In genomic region chr4:80252953-80253352, GRCh38 we compare ENCODE assay signal across 27 cellular contexts. TPM values are rescaled to one million over a fixed set of nuclear protein-coding genes. Genes with fewer than 3 reads are reported as not detected.
"Had no signal": no experiment of that assay in that cellular context is flagged by ENCODE, and none has a peak within 500 bp of the region (broad histone marks: within the 10 kb centered on the region; RNA-seq: fewer than 3 reads in every experiment).

No MANE protein-coding gene starts in this region.

- H3K4me3 Mint-ChIP-seq: activated CD4-positive, alpha-beta T cell treated with anti-CD3 and anti-CD28 coated beads, Interleukin-2, amount 10 ng/mL, durations not matched to agents 24 days and 14 days; activated CD8-positive, alpha-beta T cell treated with anti-CD3 and anti-CD28 coated beads for 36 hours; activated naive CD4-positive, alpha-beta T cell treated with anti-CD3 and anti-CD28 coated beads, Interleukin-2, amount 50 U/mL, for 24 hours; activated naive CD8-positive, alpha-beta T cell treated with anti-CD3 and anti-CD28 coated beads, Interleukin-2, amount 10 ng/mL, durations not matched to agents 7 days and 5 days; activated T-cell treated with anti-CD3 and anti-CD28 coated beads, Interleukin-2, amount 50 U/mL, for 72 hours; activated T-helper 17 cell treated with anti-CD3 and anti-CD28 coated beads, Interleukin-2, amount 50 U/mL, for 72 hours; T-helper 1 cell treated with Interleukin-12 subunit alpha and Interleukin-12 subunit beta and Interleukin-4 antibody, amounts not matched to agents 30 μg/mL and 1 μg/mL, for 36 hours; T-helper 2 cell treated with Interferon-gamma antibody and Interleukin-4, amounts not matched to agents 5 μg/mL and 100 μg/mL, for 36 hours had no signal

- H3K36me3 ChIP-seq: ascending aorta, breast epithelium had no signal

- H3K27me3 ChIP-seq: ascending aorta, body of pancreas had no signal

- H3K36me3 Mint-ChIP-seq: activated naive CD4-positive, alpha-beta T cell treated with anti-CD3 and anti-CD28 coated beads, Interleukin-2, amount 50 U/mL, for 24 hours; activated naive CD8-positive, alpha-beta T cell treated with anti-CD3 and anti-CD28 coated beads, Interleukin-2, amount 10 ng/mL, durations not matched to agents 7 days and 5 days had no signal

- H3K27ac ChIP-seq: ascending aorta, body of pancreas, breast epithelium had no signal

- ATAC-seq: activated CD8-positive, alpha-beta T cell treated with anti-CD3 and anti-CD28 coated beads for 36 hours; activated T-cell treated with anti-CD3 and anti-CD28 coated beads, Interleukin-2, amount 50 U/mL, for 72 hours; activated T-helper 17 cell treated with anti-CD3 and anti-CD28 coated beads, Interleukin-2, amount 50 U/mL, for 72 hours; body of pancreas had no signal

- DNase-seq: activated CD4-positive, alpha-beta T cell treated with anti-CD3 and anti-CD28 coated beads, Interleukin-2, amount 10 ng/mL, durations not matched to agents 24 days and 14 days; activated CD4-positive, alpha-beta T cell treated with anti-CD3 and anti-CD28 coated beads, Interleukin-2, amount 50 U/mL, for 4 hours; activated CD8-positive, alpha-beta T cell treated with anti-CD3 and anti-CD28 coated beads for 36 hours; activated effector memory CD4-positive, alpha-beta T cell treated with anti-CD3 and anti-CD28 coated beads, Interleukin-2, amount 50 U/mL, for 16 hours; activated naive CD4-positive, alpha-beta T cell; activated naive CD8-positive, alpha-beta T cell treated with anti-CD3 and anti-CD28 coated beads, Interleukin-2, amount 10 ng/mL, durations not matched to agents 7 days and 5 days; activated T-cell treated with anti-CD3 and anti-CD28 coated beads, Interleukin-2, amount 50 U/mL, for 1 hour; activated T-cell treated with anti-CD3 and anti-CD28 coated beads, Interleukin-2, amount 50 U/mL, for 72 hours; amygdala; body of pancreas; NCI-H1092; NCI-H1436 treated with DMSO at 0.1 percent for 48 hours; NCI-H1694 treated with DMSO at 0.1 percent for 48 hours; NCI-H2029; NCI-H345; NCI-H524 treated with DMSO at 0.1 percent for 48 hours; Right ventricle myocardium superior had no signal

- H3K4me1 ChIP-seq: ascending aorta, body of pancreas, breast epithelium had no signal

- H3K4me3 ChIP-seq: ascending aorta, body of pancreas, breast epithelium had no signal

- FAIRE-seq: TTC549 had no signal

- H3K9me3 Mint-ChIP-seq: activated CD4-positive, alpha-beta T cell treated with anti-CD3 and anti-CD28 coated beads, Interleukin-2, amount 10 ng/mL, durations not matched to agents 24 days and 14 days; activated CD8-positive, alpha-beta T cell treated with anti-CD3 and anti-CD28 coated beads for 36 hours; activated naive CD4-positive, alpha-beta T cell treated with anti-CD3 and anti-CD28 coated beads, Interleukin-2, amount 50 U/mL, for 24 hours; activated naive CD8-positive, alpha-beta T cell treated with anti-CD3 and anti-CD28 coated beads, Interleukin-2, amount 10 ng/mL, durations not matched to agents 7 days and 5 days; activated T-cell treated with anti-CD3 and anti-CD28 coated beads, Interleukin-2, amount 50 U/mL, for 72 hours; activated T-helper 17 cell treated with anti-CD3 and anti-CD28 coated beads, Interleukin-2, amount 50 U/mL, for 72 hours; T-helper 1 cell treated with Interleukin-12 subunit alpha and Interleukin-12 subunit beta and Interleukin-4 antibody, amounts not matched to agents 30 μg/mL and 1 μg/mL, for 36 hours; T-helper 2 cell treated with Interferon-gamma antibody and Interleukin-4, amounts not matched to agents 5 μg/mL and 100 μg/mL, for 36 hours had no signal

- H3K27ac Mint-ChIP-seq: activated CD4-positive, alpha-beta T cell treated with anti-CD3 and anti-CD28 coated beads, Interleukin-2, amount 10 ng/mL, durations not matched to agents 24 days and 14 days; activated CD8-positive, alpha-beta T cell treated with anti-CD3 and anti-CD28 coated beads for 36 hours; activated naive CD4-positive, alpha-beta T cell treated with anti-CD3 and anti-CD28 coated beads, Interleukin-2, amount 50 U/mL, for 24 hours; activated naive CD8-positive, alpha-beta T cell treated with anti-CD3 and anti-CD28 coated beads, Interleukin-2, amount 10 ng/mL, durations not matched to agents 7 days and 5 days; activated T-cell treated with anti-CD3 and anti-CD28 coated beads, Interleukin-2, amount 50 U/mL, for 72 hours; activated T-helper 17 cell treated with anti-CD3 and anti-CD28 coated beads, Interleukin-2, amount 50 U/mL, for 72 hours; T-helper 1 cell treated with Interleukin-12 subunit alpha and Interleukin-12 subunit beta and Interleukin-4 antibody, amounts not matched to agents 30 μg/mL and 1 μg/mL, for 36 hours; T-helper 2 cell treated with Interferon-gamma antibody and Interleukin-4, amounts not matched to agents 5 μg/mL and 100 μg/mL, for 36 hours had no signal

- H3K9me3 ChIP-seq: ascending aorta, body of pancreas, breast epithelium had no signal

- H3K4me1 Mint-ChIP-seq: activated CD4-positive, alpha-beta T cell treated with anti-CD3 and anti-CD28 coated beads, Interleukin-2, amount 10 ng/mL, durations not matched to agents 24 days and 14 days; activated naive CD4-positive, alpha-beta T cell treated with anti-CD3 and anti-CD28 coated beads, Interleukin-2, amount 50 U/mL, for 24 hours; activated naive CD8-positive, alpha-beta T cell treated with anti-CD3 and anti-CD28 coated beads, Interleukin-2, amount 10 ng/mL, durations not matched to agents 7 days and 5 days; activated T-helper 17 cell treated with anti-CD3 and anti-CD28 coated beads, Interleukin-2, amount 50 U/mL, for 72 hours had no signal

RNA-seq across cellular contexts. Expression of gene FGF5, which starts 13.5 kb away (rescaled TPM):
- total RNA-seq: activated CD4-positive, alpha-beta T cell treated with anti-CD3 and anti-CD28 coated beads, Interleukin-2, amount 10 ng/mL, durations not matched to agents 24 days and 14 days; activated CD8-positive, alpha-beta memory T cell treated with anti-CD3 and anti-CD28 coated beads for 36 hours; activated CD8-positive, alpha-beta T cell treated with anti-CD3 and anti-CD28 coated beads for 36 hours; activated naive CD8-positive, alpha-beta T cell treated with anti-CD3 and anti-CD28 coated beads, Interleukin-2, amount 10 ng/mL, durations not matched to agents 7 days and 5 days; activated T-cell treated with anti-CD3 and anti-CD28 coated beads, Interleukin-2, amount 50 U/mL, for 72 hours; activated T-helper 17 cell treated with anti-CD3 and anti-CD28 coated beads, Interleukin-2, amount 50 U/mL, for 72 hours; ascending aorta; body of pancreas; breast epithelium; MCF 10A; NCI-H460 had no signal

RNA-seq across cellular contexts. Expression of gene PRDM8, which starts 55.6 kb away (rescaled TPM):
- total RNA-seq: ascending aorta had no signal
